In genomic region chr9:134944916-134945315, GRCh38 we compare ENCODE assay signal across 22 cellular contexts. TPM values are rescaled to one million over a fixed set of nuclear protein-coding genes. Genes with fewer than 3 reads are reported as not detected.
DNase-seq lines count a peak whose midpoint lies in the region; ATAC-seq, FAIRE-seq and TF ChIP-seq lines count a peak whose summit lies in the region.
"Had no signal": no experiment of that assay in that cellular context is flagged by ENCODE, and none has a peak within 500 bp of the region (broad histone marks: within the 10 kb centered on the region; RNA-seq: fewer than 3 reads in every experiment).

No MANE protein-coding gene starts in this region.

- no peak overlapping the region for H3K4me3 Mint-ChIP-seq in natural killer cell treated with Interleukin-12 subunit alpha and Interleukin-12 subunit beta and Interleukin-15 and Interleukin-18, amount 100 ng/mL, for 72 hours
- H3K4me3 Mint-ChIP-seq in natural killer cell: no peak overlapping the region
- H3K4me3 Mint-ChIP-seq: CD4-positive, CD25-positive, alpha-beta regulatory T cell had no signal

- H3K27me3 ChIP-seq in parathyroid adenoma (ENCODE audit: control insufficient read depth, insufficient read depth, low read length) (no peaks in the 10 kb centered on the region), pancreas (no peaks in the 10 kb centered on the region)

- H3K36me3 ChIP-seq in parathyroid adenoma (ENCODE audit: control insufficient read depth, insufficient read depth, low read length): no peaks in the 10 kb centered on the region
- H3K36me3 ChIP-seq in pancreas: no peaks in the 10 kb centered on the region

- FAIRE-seq in pancreas (lab: Jason Lieb, UNC): no peak
- FAIRE-seq: A549, G401.6, GM12891, GM19239 had no signal

- 62 to 65% methylated on average over 14 of the region's 14 CpGs for WGBS in pancreas, 2 donors

- no peaks in the 10 kb centered on the region for H3K4me1 Mint-ChIP-seq in natural killer cell treated with Interleukin-12 subunit alpha and Interleukin-12 subunit beta and Interleukin-15 and Interleukin-18, amount 100 ng/mL, for 72 hours (ENCODE audit: low read depth in 2 of 2)
- no peaks in the 10 kb centered on the region for H3K4me1 Mint-ChIP-seq in natural killer cell
- H3K4me1 Mint-ChIP-seq: CD4-positive, CD25-positive, alpha-beta regulatory T cell had no signal

- H3K4me3 ChIP-seq in parathyroid adenoma (ENCODE audit: low read depth, low read length): no peak overlapping the region
- H3K4me3 ChIP-seq in pancreas: no peak overlapping the region
- H3K4me3 ChIP-seq: A549, GM23248 had no signal

- H3K4me2 ChIP-seq in parathyroid adenoma (ENCODE audit: low read length): no peak overlapping the region
- H3K4me2 ChIP-seq: A549 had no signal

- H3K27ac Mint-ChIP-seq in natural killer cell treated with Interleukin-12 subunit alpha and Interleukin-12 subunit beta and Interleukin-15 and Interleukin-18, amount 100 ng/mL, for 72 hours: no peak overlapping the region
- H3K27ac Mint-ChIP-seq in natural killer cell: no peak overlapping the region

- peak overlapping the region; percentile 68 for H2AFZ ChIP-seq in parathyroid adenoma
- H2AFZ ChIP-seq: GM23248 had no signal

- H3K4me1 ChIP-seq in parathyroid adenoma: no peaks in the 10 kb centered on the region
- peaks cover 3 to 8% (median 4%) of the 10 kb centered on the region in 3 donors for H3K4me1 ChIP-seq in pancreas
- H3K4me1 ChIP-seq: A549 had no signal

- DNase-seq in natural killer cell treated with Interleukin-12 subunit alpha and Interleukin-12 subunit beta and Interleukin-15 and Interleukin-18, amount 100 ng/mL, for 72 hours (ENCODE audit: low spot score): peak; percentile 29
- DNase-seq in natural killer cell (no peak), left ventricle myocardium superior (no peak), pancreas (no peak), SW 1271 (lab: John Stamatoyannopoulos, UW) (no peak)
- no peak for DNase-seq in activated naive CD4-positive, alpha-beta T cell treated with Interleukin-2 at 50 U/mL for 16 hours
- DNase-seq: Calu3; CD4-positive, CD25-positive, alpha-beta regulatory T cell; KG1; NCI-H1048; NCI-H226; NK-92 treated with Interleukin-12 subunit alpha and Interleukin-12 subunit beta, amount 100 ng/mL, for 24 hours; OCI-M1 had no signal

- H3K9me3 ChIP-seq in parathyroid adenoma (ENCODE audit: control insufficient read depth, low read length) (no peaks in the 10 kb centered on the region), pancreas (no peaks in the 10 kb centered on the region)
- H3K9me3 ChIP-seq: A549 had no signal

- no peaks in the 10 kb centered on the region for H3K36me3 Mint-ChIP-seq in natural killer cell treated with Interleukin-12 subunit alpha and Interleukin-12 subunit beta and Interleukin-15 and Interleukin-18, amount 100 ng/mL, for 72 hours
- H3K36me3 Mint-ChIP-seq in natural killer cell: no peaks in the 10 kb centered on the region
- H3K36me3 Mint-ChIP-seq: CD4-positive, CD25-positive, alpha-beta regulatory T cell had no signal

- TF ChIP-seq CTCF in natural killer cell (IDR thresholded peaks at IDR 0.05): no peak
- TF ChIP-seq CTCF in parathyroid adenoma (IDR thresholded peaks at IDR 0.05): no peak
- TF ChIP-seq CTCF in pancreas (IDR thresholded peaks at IDR 0.05): no peak

- intact Hi-C loops in natural killer cell (cut with micrococcal nuclease) (no loop called here), left ventricle myocardium superior (cut with micrococcal nuclease) (no loop called here), pancreas (cut with DNase I) (no loop called here)

- H3K9ac ChIP-seq in parathyroid adenoma: no peak overlapping the region
- H3K9ac ChIP-seq: GM23248 had no signal

- H3K27ac ChIP-seq in parathyroid adenoma: no peak overlapping the region
- H3K27ac ChIP-seq in pancreas: no peak overlapping the region
- H3K27ac ChIP-seq: A549, GM23248, HL-60, RWPE1 had no signal

- no peaks in the 10 kb centered on the region for H3K79me2 ChIP-seq in parathyroid adenoma

- no peaks in the 10 kb centered on the region for H3K27me3 Mint-ChIP-seq in natural killer cell treated with Interleukin-12 subunit alpha and Interleukin-12 subunit beta and Interleukin-15 and Interleukin-18, amount 100 ng/mL, for 72 hours
- no peaks in the 10 kb centered on the region for H3K27me3 Mint-ChIP-seq in natural killer cell (ENCODE audit: low read depth in 2 of 2)
- H3K27me3 Mint-ChIP-seq: CD4-positive, CD25-positive, alpha-beta regulatory T cell had no signal

- ATAC-seq in natural killer cell treated with Interleukin-12 subunit alpha and Interleukin-12 subunit beta and Interleukin-15 and Interleukin-18, amount 100 ng/mL, for 72 hours: no peak
- ATAC-seq in natural killer cell (no peak), left ventricle myocardium superior (peak; percentile 33), pancreas (no peak)
- ATAC-seq: A549 had no signal

- no peaks in the 10 kb centered on the region for H3K9me3 Mint-ChIP-seq in natural killer cell treated with Interleukin-12 subunit alpha and Interleukin-12 subunit beta and Interleukin-15 and Interleukin-18, amount 100 ng/mL, for 72 hours
- H3K9me3 Mint-ChIP-seq in natural killer cell: no peaks in the 10 kb centered on the region

RNA-seq across cellular contexts. Expression of gene FCN1, which starts 27.2 kb away (rescaled TPM):
- not detected for total RNA-seq in natural killer cell treated with Interleukin-12 subunit alpha and Interleukin-12 subunit beta and Interleukin-15 and Interleukin-18, amount 100 ng/mL, for 72 hours
- total RNA-seq in natural killer cell: 10 to 100 TPM; 22.7 to 70.3 (median 26.9) TPM
- 5.7 TPM for total RNA-seq in left ventricle myocardium superior
- 1 to 10 TPM in 3 of 6 donors, under 1 TPM in 3; 0.32 to 6.2 (median 1.0) TPM for total RNA-seq in pancreas
- 1 to 10 TPM in 1 of 2 donors, under 1 TPM in 1; 0.54 to 1.0 TPM for polyA plus RNA-seq in pancreas
- total RNA-seq: Calu3; CD4-positive, CD25-positive, alpha-beta regulatory T cell; GM23248; M059J had no signal
- polyA plus RNA-seq: A549, GM23248 had no signal
